20 cellular contexts compared by ENCODE assay signal in the genomic region with DNA sequence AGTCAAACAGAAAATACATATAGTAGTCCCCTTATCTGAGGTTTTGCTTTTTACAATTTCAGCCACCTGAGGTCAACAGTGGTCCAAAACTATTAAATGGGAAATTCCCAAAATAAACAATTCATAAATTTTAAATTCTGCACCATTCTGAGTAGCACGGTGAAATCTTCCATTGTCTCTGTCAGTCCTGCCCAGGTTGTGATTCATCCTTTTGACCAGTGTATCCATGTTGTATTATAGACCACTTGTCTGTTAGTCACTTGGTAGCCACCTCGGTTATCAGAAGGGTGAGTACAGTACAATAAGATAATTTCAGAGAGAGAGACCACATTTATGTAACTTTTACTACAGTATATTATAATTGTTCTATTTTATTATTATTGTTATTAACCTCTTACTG.
"Had no signal": no experiment of that assay in that cellular context is flagged by ENCODE, and none has a peak within 500 bp of the region (broad histone marks: within the 10 kb centered on the region; RNA-seq: fewer than 3 reads in every experiment).

No MANE protein-coding gene starts in this region.

- DNase-seq: activated CD4-positive, alpha-beta memory T cell treated with anti-CD3 and anti-CD28 coated beads, Interleukin-2, amount 10 ng/mL, durations not matched to agents 7 days and 5 days; activated CD4-positive, alpha-beta T cell treated with anti-CD3 and anti-CD28 coated beads for 1 hour; activated naive CD4-positive, alpha-beta T cell treated with anti-CD3 and anti-CD28 coated beads, Interleukin-2, amount 50 U/mL, for 16 hours; activated T-cell treated with anti-CD3 and anti-CD28 coated beads, Interleukin-2, amount 50 U/mL, for 24 hours; adrenal gland; body of pancreas; cerebellar nuclear complex; hippocampal formation; kidney; left ventricle myocardium superior; mesendoderm; stimulated activated CD4-positive, alpha-beta T cell treated with anti-CD3 and anti-CD28 coated beads, Interleukin-15, amount 100 ng/mL, for 24 hours; stimulated activated CD4-positive, alpha-beta T cell treated with anti-CD3 and anti-CD28 coated beads, Interleukin-4, amount 100 ng/mL, for 24 hours; stimulated activated naive CD4-positive, alpha-beta T cell; T-cell; T-helper 9 cell; tibial artery; uterus had no signal

- ATAC-seq: body of pancreas; left ventricle myocardium superior; natural killer cell treated with Interleukin-12 subunit alpha and Interleukin-12 subunit beta and Interleukin-15 and Interleukin-18, amount 100 ng/mL, for 72 hours; T-cell had no signal

- FAIRE-seq: kidney had no signal

- H3K9me3 ChIP-seq: adrenal gland, body of pancreas, tibial artery, uterus had no signal

- H3K27ac Mint-ChIP-seq: activated CD4-positive, alpha-beta memory T cell treated with anti-CD3 and anti-CD28 coated beads, Interleukin-2, amount 10 ng/mL, durations not matched to agents 7 days and 5 days; activated T-cell treated with anti-CD3 and anti-CD28 coated beads, Interleukin-2, amount 50 U/mL, for 24 hours; dendritic cell treated with granulocyte-macrophage colony-stimulating factor and Interleukin-4, amounts not matched to agents 40 ng/mL and 50 ng/mL, for 4 days; natural killer cell treated with Interleukin-12 subunit alpha and Interleukin-12 subunit beta and Interleukin-15 and Interleukin-18, amount 100 ng/mL, for 72 hours; T-cell had no signal

- H3K9me3 Mint-ChIP-seq: activated CD4-positive, alpha-beta memory T cell treated with anti-CD3 and anti-CD28 coated beads, Interleukin-2, amount 10 ng/mL, durations not matched to agents 7 days and 5 days; activated T-cell treated with anti-CD3 and anti-CD28 coated beads, Interleukin-2, amount 50 U/mL, for 24 hours; dendritic cell treated with granulocyte-macrophage colony-stimulating factor and Interleukin-4, amounts not matched to agents 40 ng/mL and 50 ng/mL, for 4 days; natural killer cell treated with Interleukin-12 subunit alpha and Interleukin-12 subunit beta and Interleukin-15 and Interleukin-18, amount 100 ng/mL, for 72 hours; T-cell had no signal

- H3K36me3 ChIP-seq: adrenal gland, tibial artery, uterus had no signal

- H3K4me3 Mint-ChIP-seq: activated CD4-positive, alpha-beta memory T cell treated with anti-CD3 and anti-CD28 coated beads, Interleukin-2, amount 10 ng/mL, durations not matched to agents 7 days and 5 days; activated T-cell treated with anti-CD3 and anti-CD28 coated beads, Interleukin-2, amount 50 U/mL, for 24 hours; dendritic cell treated with granulocyte-macrophage colony-stimulating factor and Interleukin-4, amounts not matched to agents 40 ng/mL and 50 ng/mL, for 4 days; natural killer cell treated with Interleukin-12 subunit alpha and Interleukin-12 subunit beta and Interleukin-15 and Interleukin-18, amount 100 ng/mL, for 72 hours; T-cell had no signal

- H3K27ac ChIP-seq: adrenal gland, body of pancreas, tibial artery, uterus had no signal

- H3K4me3 ChIP-seq: adrenal gland, body of pancreas, tibial artery, uterus had no signal

- H3K27me3 ChIP-seq: adrenal gland, body of pancreas, tibial artery, uterus had no signal

- H3K4me1 ChIP-seq: body of pancreas, uterus had no signal
